ENCODE assay signal across 35 cellular contexts in genomic region chr3:127555108-127555507, GRCh38.
"Had no signal": no experiment of that assay in that cellular context is flagged by ENCODE, and none has a peak within 500 bp of the region (broad histone marks: within the 10 kb centered on the region; RNA-seq: fewer than 3 reads in every experiment).

No MANE protein-coding gene starts in this region.

- H3K27me3 ChIP-seq: MG63 had no signal

- DNase-seq: Karpas-422, Kasumi-1, KG1, MG63, MM.1S, MV-4-11, NCI-H1048, NCI-H1092, NCI-H1092 treated with DMSO at 0.1 percent for 48 hours, NCI-H1105, NCI-H1105 treated with DMSO at 0.1 percent for 48 hours, NCI-H1417, NCI-H1417 treated with DMSO at 0.1 percent for 48 hours, NCI-H1436, NCI-H1436 treated with DMSO at 0.1 percent for 48 hours, NCI-H146, NCI-H1694, NCI-H1694 treated with DMSO at 0.1 percent for 48 hours, NCI-H187, NCI-H187 treated with DMSO at 0.1 percent for 48 hours, NCI-H1930, NCI-H2029, NCI-H2029 treated with DMSO at 0.1 percent for 48 hours, NCI-H2081, NCI-H2081 treated with DMSO at 0.1 percent for 48 hours, NCI-H2107, NCI-H2171, NCI-H2171 treated with DMSO at 0.1 percent for 48 hours, NCI-H2227 treated with DMSO at 0.1 percent for 48 hours, NCI-H226, NCI-H345, NCI-H446, NCI-H446 treated with DMSO at 0.1 percent for 48 hours, NCI-H510A had no signal

- H3K9ac ChIP-seq: KMS-11 had no signal

- H3K4me2 ChIP-seq: KMS-11 had no signal

- H3K4me3 ChIP-seq: MG63 had no signal

- H3K27ac ChIP-seq: KMS-11 had no signal

- H3K36me3 ChIP-seq: MG63 had no signal
